In the genomic region with DNA sequence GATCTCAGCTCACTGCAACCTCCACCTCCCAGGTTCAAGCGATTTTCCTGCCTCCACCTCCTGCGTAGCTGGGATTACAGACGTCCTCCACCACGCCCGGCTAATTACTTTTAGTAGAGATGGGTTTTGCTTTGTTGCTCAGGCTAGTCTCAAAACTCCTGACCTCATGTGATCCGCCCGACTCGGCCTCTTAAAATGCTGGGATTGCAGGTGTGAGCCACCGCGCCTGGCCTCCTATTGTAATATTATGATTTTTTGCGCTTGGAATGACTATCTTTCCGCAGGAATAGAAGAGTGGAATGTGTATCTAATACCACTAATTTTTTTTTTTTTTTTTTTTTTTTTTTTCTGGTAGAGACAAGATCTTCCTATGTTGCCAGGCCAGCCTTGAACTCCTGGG, we compare ENCODE assay signal across 9 cellular contexts. TPM values are rescaled to one million over a fixed set of nuclear protein-coding genes. Genes with fewer than 3 reads are reported as not detected.
A peak's percentile ranks its signal among the peaks of the same experiment; 100 is the strongest.
DNase-seq lines count a peak whose midpoint lies in the region; ATAC-seq and TF ChIP-seq lines count a peak whose summit lies in the region.
"Had no signal": no experiment of that assay in that cellular context is flagged by ENCODE, and none has a peak within 500 bp of the region (broad histone marks: within the 10 kb centered on the region; RNA-seq: fewer than 3 reads in every experiment).

No MANE protein-coding gene starts in this region.

- peak overlapping the region; percentile 96 for H3K4me2 ChIP-seq in BLaER1

- H3K4me1 ChIP-seq in BLaER1 (peaks cover 20% of the 10 kb centered on the region), SJCRH30 (peaks cover 4% of the 10 kb centered on the region; the same call in 1 of the 2 replicates)

- H3K36me3 ChIP-seq in BLaER1: peaks cover 9% of the 10 kb centered on the region; the same call in 1 of the 2 replicates
- H3K36me3 ChIP-seq in SJCRH30: 0 out of 2 replicates have a peak, but pooled peaks cover 3% of the 10 kb centered on the region

- peak overlapping the region; percentile 95 for H3K9ac ChIP-seq in BLaER1

- no peak for DNase-seq in Jurkat, Clone E6-1 (ENCODE audit: low read depth, low spot score)
- DNase-seq in coronary artery (ENCODE audit: low spot score) (no peak), nephron progenitor cell (no peak), SJCRH30 (no peak), hepatic stellate cell (ENCODE audit: low spot score) (no peak), NCI-H1417 (lab: John Stamatoyannopoulos, UW) (no peak)

- ATAC-seq in HG03280 (IDR thresholded peaks at IDR 0.05; ENCODE audit: unreplicated experiment): no peak

- H3K9me3 ChIP-seq in BLaER1 (no peaks in the 10 kb centered on the region), SJCRH30 (replicated peaks) (no peaks in the 10 kb centered on the region)

- no peak overlapping the region for H3K27ac ChIP-seq in BLaER1
- no peak overlapping the region for H3K27ac ChIP-seq in coronary artery
- H3K27ac ChIP-seq in SJCRH30: no peak overlapping the region
- H3K27ac ChIP-seq: SK-N-MC had no signal

- H3K4me3 ChIP-seq in BLaER1: peak overlapping the region; percentile 100
- H3K4me3 ChIP-seq in Jurkat, Clone E6-1 (ENCODE audit: low read length): peak overlapping the region; percentile 93
- peak overlapping the region; percentile 92 for H3K4me3 ChIP-seq in coronary artery
- no peak overlapping the region for H3K4me3 ChIP-seq in SJCRH30

- H3K36me3 Mint-ChIP-seq in nephron progenitor cell (ENCODE audit: low read depth): peaks cover 5% of the 10 kb centered on the region

- TF ChIP-seq CTCF in coronary artery (IDR thresholded peaks at IDR 0.05) (no peak), nephron progenitor cell (IDR thresholded peaks at IDR 0.05) (no peak)

- no peaks in the 10 kb centered on the region for H3K27me3 Mint-ChIP-seq in nephron progenitor cell (ENCODE audit: low read depth, poor library complexity)

- H3K4me1 Mint-ChIP-seq in nephron progenitor cell: peaks cover 25% of the 10 kb centered on the region

- H3K27ac Mint-ChIP-seq in nephron progenitor cell: no peak overlapping the region

- peaks cover 68% of the 10 kb centered on the region for H4K20me1 ChIP-seq in BLaER1

- H3K27me3 ChIP-seq in BLaER1 (no peaks in the 10 kb centered on the region), SJCRH30 (no peaks in the 10 kb centered on the region)

- H3K9me3 Mint-ChIP-seq in nephron progenitor cell: no peaks in the 10 kb centered on the region

- H3K4me3 Mint-ChIP-seq in nephron progenitor cell: peak overlapping the region; percentile 98

RNA-seq across cellular contexts. Expression of gene ARL8B, which starts 1.8 kb away (rescaled TPM):
- polyA plus RNA-seq in Jurkat, Clone E6-1 (2012; ENCODE audit: insufficient read depth, insufficient read length): 29.9 TPM
- total RNA-seq in SJCRH30 (2014; rRNA removed; shearing (Covaris generic)): 46.4 and 46.9 TPM in 2 replicates
